ENCODE assay signal across 9 cellular contexts in the genomic region with DNA sequence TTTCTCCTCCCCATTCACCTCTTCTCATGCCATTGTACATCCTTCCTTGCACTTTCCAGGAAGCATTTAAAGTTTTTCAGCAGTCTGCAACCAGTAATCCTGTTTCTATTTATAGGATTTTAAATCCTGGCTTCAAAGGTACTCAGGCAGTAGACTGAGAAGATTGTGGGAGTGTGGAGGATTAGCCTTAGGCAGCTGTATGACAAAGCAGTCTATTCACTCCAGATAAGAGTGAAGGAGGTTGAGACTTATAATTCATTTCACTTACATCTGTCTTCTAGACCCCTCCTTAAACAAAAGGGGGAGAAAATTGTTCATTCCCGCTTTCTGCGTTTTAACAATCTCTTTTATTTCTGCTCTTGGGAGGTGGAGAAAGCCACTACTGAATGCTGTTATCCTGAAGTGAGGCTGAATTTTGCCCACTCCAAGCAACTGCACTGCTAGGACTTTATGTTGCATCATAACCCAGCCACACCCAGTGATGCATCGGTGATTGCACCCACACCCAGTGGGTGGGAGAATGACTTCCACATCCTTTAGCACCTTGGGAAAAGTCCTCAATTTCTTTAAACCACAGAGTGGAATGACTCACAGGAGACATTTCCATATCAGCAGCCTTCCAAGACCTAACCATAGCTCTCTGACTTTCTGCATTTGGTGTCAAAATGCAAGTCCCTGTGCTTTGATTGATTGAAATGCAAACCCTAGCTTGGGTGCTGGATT.
A peak's percentile ranks its signal among the peaks of the same experiment; 100 is the strongest.
DNase-seq lines count a peak whose midpoint lies in the region; ATAC-seq and TF ChIP-seq lines count a peak whose summit lies in the region.
"Had no signal": no experiment of that assay in that cellular context is flagged by ENCODE, and none has a peak within 500 bp of the region (broad histone marks: within the 10 kb centered on the region; RNA-seq: fewer than 3 reads in every experiment).

No MANE protein-coding gene starts in this region.

- no peak overlapping the region for H3K4me3 Mint-ChIP-seq in CD4-positive, alpha-beta T cell

- CTCF ChIA-PET in CD4-positive, alpha-beta T cell (lab: Charles Lee) = no interaction called here

- no peaks in the 10 kb centered on the region for H3K36me3 Mint-ChIP-seq in CD4-positive, alpha-beta T cell (ENCODE audit: low read depth)

- no peak for TF ChIP-seq CTCF in CD4-positive, alpha-beta T cell (IDR thresholded peaks at IDR 0.05)
- TF ChIP-seq CTCF in astrocyte of the spinal cord (IDR thresholded peaks at IDR 0.05; ENCODE audit: low read depth, low read length) = no peak

- in situ Hi-C loops in astrocyte of the spinal cord (cut with HindIII; ENCODE audit: low sequenced_read_pairs) = no loop called here

- no peaks in the 10 kb centered on the region for H3K27me3 Mint-ChIP-seq in CD4-positive, alpha-beta T cell

- H3K27ac Mint-ChIP-seq in CD4-positive, alpha-beta T cell = no peak overlapping the region

- intact Hi-C loops in CD4-positive, alpha-beta T cell (cut with DNase I, micrococcal nuclease) = no loop called here

- no peaks in the 10 kb centered on the region for H3K9me3 ChIP-seq in CD4-positive, alpha-beta T cell (ENCODE audit: control insufficient read depth, low read length)

- no peak for DNase-seq in CD4-positive, alpha-beta T cell
- peak; percentile 98 for DNase-seq in LHCN-M2 (ENCODE audit: low read depth)
- DNase-seq in astrocyte of the spinal cord (ENCODE audit: low read depth, low spot score) = peak; percentile 96
- peak; percentile 32 for DNase-seq in middle frontal gyrus (ENCODE audit: extremely low spot score, low spot score)
- DNase-seq in KG1 (lab: John Stamatoyannopoulos, UW) = no peak
- no peak for DNase-seq in NCI-H2171 treated with DMSO at 0.1 percent for 48 hours (lab: John Stamatoyannopoulos, UW)

- no peaks in the 10 kb centered on the region for H3K27me3 ChIP-seq in CD4-positive, alpha-beta T cell (ENCODE audit: control insufficient read depth, insufficient read depth, low read length)
- H3K27me3 ChIP-seq: dorsolateral prefrontal cortex had no signal

- peak; percentile 54 for ATAC-seq in CD4-positive, alpha-beta T cell (ENCODE audit: poor library complexity)
- ATAC-seq in GM19452 (IDR thresholded peaks at IDR 0.05; ENCODE audit: unreplicated experiment) (no peak), GM21423 (IDR thresholded peaks at IDR 0.05; ENCODE audit: unreplicated experiment) (no peak)

- no peaks in the 10 kb centered on the region for H3K9me3 Mint-ChIP-seq in CD4-positive, alpha-beta T cell

- H3K27ac ChIP-seq in CD4-positive, alpha-beta T cell (ENCODE audit: low read depth, low read length) = no peak overlapping the region

- H3K4me1 Mint-ChIP-seq in CD4-positive, alpha-beta T cell (ENCODE audit: low read depth) = peaks cover 15% of the 10 kb centered on the region

- H3K4me3 ChIP-seq in astrocyte of the spinal cord (ENCODE audit: low read depth, low read length) = no peak overlapping the region
- H3K4me3 ChIP-seq: dorsolateral prefrontal cortex had no signal

- POLR2A ChIA-PET in CD4-positive, alpha-beta T cell (lab: Charles Lee) = interaction anchor here (1.1 kb wide), 1 partner anchor 10 kb away, joined by 3 read pairs; no protein-coding TSS in a partner anchor

Comparison
In these comparisons a context has a peak if more than half of its experiments do, and no peak if none do; other contexts are left out.
1. DNase-seq: peak in LHCN-M2 (single experiment), astrocyte of the spinal cord (single experiment) and middle frontal gyrus (single experiment); none in CD4-positive, alpha-beta T cell (0 of 10), KG1 (single experiment) and NCI-H2171 treated with DMSO at 0.1 percent for 48 hours (single experiment).